13 cellular contexts compared by ENCODE assay signal in the genomic region with DNA sequence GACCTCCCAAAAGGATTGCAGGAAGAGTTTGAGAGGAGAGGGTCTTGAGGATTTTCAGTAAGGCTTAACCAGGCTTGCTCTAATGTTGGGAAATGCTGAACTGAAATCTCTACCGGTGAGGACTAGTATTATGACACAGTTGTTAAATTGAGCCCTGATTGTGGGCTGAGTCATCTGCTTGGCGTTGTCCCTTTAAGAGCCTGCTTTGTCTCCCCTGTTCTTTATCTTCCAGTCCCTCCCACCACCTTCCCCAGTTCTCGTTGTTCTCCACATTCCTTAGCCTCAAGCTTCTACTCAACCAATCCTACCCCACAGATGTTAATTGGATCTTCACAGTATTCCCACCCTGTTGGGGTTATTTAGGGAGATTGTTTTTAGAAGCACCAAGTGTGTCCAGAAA. TPM values are rescaled to one million over a fixed set of nuclear protein-coding genes. Genes with fewer than 3 reads are reported as not detected.
A peak's percentile ranks its signal among the peaks of the same experiment; 100 is the strongest.
DNase-seq lines count a peak whose midpoint lies in the region; ATAC-seq, FAIRE-seq and TF ChIP-seq lines count a peak whose summit lies in the region.
"Had no signal": no experiment of that assay in that cellular context is flagged by ENCODE, and none has a peak within 500 bp of the region (broad histone marks: within the 10 kb centered on the region; RNA-seq: fewer than 3 reads in every experiment).

No MANE protein-coding gene starts in this region.

- H3F3A ChIP-seq in GM23248 (ENCODE audit: insufficient read depth): peaks cover 38% of the 10 kb centered on the region

- H3K79me2 ChIP-seq in GM23248 (ENCODE audit: insufficient read depth): no peaks in the 10 kb centered on the region

- no peaks in the 10 kb centered on the region for H3K36me3 Mint-ChIP-seq in naive thymus-derived CD8-positive, alpha-beta T cell
- H3K36me3 Mint-ChIP-seq in T-cell: no peaks in the 10 kb centered on the region
- H3K36me3 Mint-ChIP-seq: activated naive CD8-positive, alpha-beta T cell treated with anti-CD3 and anti-CD28 coated beads, Interleukin-2, amount 10 ng/mL, durations not matched to agents 7 days and 5 days had no signal

- peak overlapping the region; percentile 27; the same call in 1 of the 2 replicates for H2AFZ ChIP-seq in GM23248

- H3K4me2 ChIP-seq in GM23248 (ENCODE audit: unreplicated experiment): peak overlapping the region; percentile 65

- no peaks in the 10 kb centered on the region for H3K9me3 Mint-ChIP-seq in naive thymus-derived CD8-positive, alpha-beta T cell
- H3K9me3 Mint-ChIP-seq in T-cell: no peaks in the 10 kb centered on the region
- H3K9me3 Mint-ChIP-seq: activated naive CD8-positive, alpha-beta T cell treated with anti-CD3 and anti-CD28 coated beads, Interleukin-2, amount 10 ng/mL, durations not matched to agents 7 days and 5 days; nephron; stimulated activated naive CD8-positive, alpha-beta T cell treated with anti-CD3 and anti-CD28 coated beads, Interleukin-15, Interleukin-2, amounts not matched to agents 100 ng/mL and 50 ng/mL, for 24 hours had no signal

- peak overlapping the region; percentile 19; the same call in 1 of the 2 replicates for H3K4me3 ChIP-seq in GM23248
- no peak overlapping the region for H3K4me3 ChIP-seq in gastrocnemius medialis

- peak overlapping the region; percentile 38 for H3K27ac ChIP-seq in GM23248
- no peak overlapping the region for H3K27ac ChIP-seq in RWPE1
- peak overlapping the region; percentile 26 to 56 (median 35) for H3K27ac ChIP-seq in gastrocnemius medialis

- no peaks in the 10 kb centered on the region for H3K27me3 Mint-ChIP-seq in naive thymus-derived CD8-positive, alpha-beta T cell
- H3K27me3 Mint-ChIP-seq in T-cell: no peaks in the 10 kb centered on the region

- H3K4me1 ChIP-seq in GM23248 (ENCODE audit: insufficient read depth) (peaks cover 39% of the 10 kb centered on the region), gastrocnemius medialis (peaks cover 0 to 14% of the 10 kb centered on the region in 2 donors)

- H3K36me3 ChIP-seq in GM23248 (ENCODE audit: low read depth): no peaks in the 10 kb centered on the region
- no peaks in the 10 kb centered on the region for H3K36me3 ChIP-seq in gastrocnemius medialis

- H3K9me3 ChIP-seq in GM23248 (ENCODE audit: low read depth) (no peaks in the 10 kb centered on the region), gastrocnemius medialis (no peaks in the 10 kb centered on the region)

- POLR2A ChIA-PET in RWPE1 (lab: Yijun Ruan, JAX; ENCODE audit: low non-redundant PET): no interaction called here
- POLR2A ChIA-PET in naive thymus-derived CD8-positive, alpha-beta T cell (lab: Charles Lee): no interaction called here
- POLR2A ChIA-PET in T-cell (lab: Charles Lee): no interaction called here

- H3K27me3 ChIP-seq in GM23248 (replicated peaks; ENCODE audit: insufficient read depth) (no peaks in the 10 kb centered on the region), gastrocnemius medialis (no peaks in the 10 kb centered on the region)

- 3 to 4% methylated on average over 3 of the region's 3 CpGs for WGBS in GM23248 (ENCODE audit: low coverage in 1 of 2, low lambda C conversion rate in 2 of 2, missing lambda C conversion rate in 2 of 2), 2 experiments

- no peak for FAIRE-seq in GM19239 (lab: Jason Lieb, UNC)
- FAIRE-seq: GM12892 had no signal

- in situ Hi-C loops in GM23248 (cut with MboI): loop anchor here (10.0 kb wide), 1 partner anchor 181 kb away; the partner anchor contains the start of gene IL6ST
- in situ Hi-C loops in gastrocnemius medialis (cut with MboI; ENCODE audit: low sequenced_read_pairs in 4 of 4): loop anchor here in 2 of 4 donors (25.0 kb wide), 2 partner anchors 188 to 238 kb away; partner anchors contain the start of gene IL6ST (in 1 of the 2)

- CTCF ChIA-PET in RWPE1 (lab: Yijun Ruan, JAX): interaction anchor here (0.6 to 0.7 kb wide), 2 partner anchors 32 to 663 kb away, joined by 3 to 4 read pairs; no protein-coding TSS in a partner anchor
- CTCF ChIA-PET in T-cell (lab: Charles Lee): no interaction called here

- H3K27ac Mint-ChIP-seq in naive thymus-derived CD8-positive, alpha-beta T cell: no peak overlapping the region
- no peak overlapping the region for H3K27ac Mint-ChIP-seq in T-cell
- H3K27ac Mint-ChIP-seq: activated naive CD8-positive, alpha-beta T cell treated with anti-CD3 and anti-CD28 coated beads, Interleukin-2, amount 10 ng/mL, durations not matched to agents 7 days and 5 days; stimulated activated naive CD8-positive, alpha-beta T cell treated with anti-CD3 and anti-CD28 coated beads, Interleukin-15, Interleukin-2, amounts not matched to agents 100 ng/mL and 50 ng/mL, for 24 hours had no signal

- DNase-seq in GM23248 (peak; percentile 86), RWPE1 (ENCODE audit: low spot score) (peak; percentile 62), Right ventricle myocardium superior (no peak), gastrocnemius medialis (peak in 1 of 2 donors; percentile 41), NCI-H1048 (lab: John Stamatoyannopoulos, UW) (no peak), GM19239 (ENCODE audit: insufficient read length, low spot score) (no peak), T-cell (no peak)
- no peak for DNase-seq in naive thymus-derived CD8-positive, alpha-beta T cell
- DNase-seq: activated naive CD8-positive, alpha-beta T cell treated with anti-CD3 and anti-CD28 coated beads, Interleukin-2, amount 10 ng/mL, durations not matched to agents 7 days and 5 days had no signal

- no peak overlapping the region for H3K4me3 Mint-ChIP-seq in naive thymus-derived CD8-positive, alpha-beta T cell
- H3K4me3 Mint-ChIP-seq in T-cell: no peak overlapping the region
- H3K4me3 Mint-ChIP-seq: activated naive CD8-positive, alpha-beta T cell treated with anti-CD3 and anti-CD28 coated beads, Interleukin-2, amount 10 ng/mL, durations not matched to agents 7 days and 5 days; nephron; stimulated activated naive CD8-positive, alpha-beta T cell treated with anti-CD3 and anti-CD28 coated beads, Interleukin-15, Interleukin-2, amounts not matched to agents 100 ng/mL and 50 ng/mL, for 24 hours had no signal

- no peak overlapping the region for H3K9ac ChIP-seq in GM23248

- H3K4me1 Mint-ChIP-seq in naive thymus-derived CD8-positive, alpha-beta T cell: peaks cover 8 to 20% (median 17%) of the 10 kb centered on the region in 4 donors
- H3K4me1 Mint-ChIP-seq in T-cell: peaks cover 10 to 21% (median 14%) of the 10 kb centered on the region in 3 donors

- no peak for TF ChIP-seq CTCF in RWPE1 (conservative IDR thresholded peaks at IDR 0.05; ENCODE audit: low read depth)
- no peak for TF ChIP-seq CTCF in gastrocnemius medialis (IDR thresholded peaks at IDR 0.05 in 4 of 5, conservative IDR thresholded peaks at IDR 0.05 in 1 of 5)

- no peak for TF ChIP-seq POLR2A in gastrocnemius medialis (IDR thresholded peaks at IDR 0.05)

- intact Hi-C loops in Right ventricle myocardium superior (cut with DNase I) (loop anchor here (5.0 kb wide), 1 partner anchor 98 kb away; no protein-coding TSS in a partner anchor), gastrocnemius medialis (cut with DNase I; ENCODE audit: low total_unique reads) (loop anchor here (5.0 kb wide), 1 partner anchor 98 kb away; no protein-coding TSS in a partner anchor)

- H3K9me2 ChIP-seq in GM23248 (ENCODE audit: insufficient read depth): no peaks in the 10 kb centered on the region

- no peaks in the 10 kb centered on the region for H4K20me1 ChIP-seq in GM23248 (ENCODE audit: insufficient read depth)

- peak; percentile 80 for ATAC-seq in Right ventricle myocardium superior (ENCODE audit: poor library complexity)
- peak; percentile 61 to 85 for ATAC-seq in gastrocnemius medialis
- no peak for ATAC-seq in naive thymus-derived CD8-positive, alpha-beta T cell
- no peak for ATAC-seq in T-cell (replicated peaks in 1 of 4)
- ATAC-seq: Panc1 had no signal

RNA-seq across cellular contexts. Expression of gene ANKRD55, which starts 57.7 kb away (rescaled TPM):
- total RNA-seq in GM23248 (2014; rRNA removed; shearing (Covaris generic)): not detected in 2 replicates
- not detected in 2 replicates for polyA plus RNA-seq in GM23248 (2016; fragmentation: Nextera tagmentation; extraction: Ambion mirVana)
- total RNA-seq in Right ventricle myocardium superior (not detected), gastrocnemius medialis (not detected), T-cell (10 to 100 TPM in 1 of 5 donors, 1 to 10 TPM in 4; 2.8 to 19.9 (median 3.4) TPM)
- not detected for total RNA-seq in naive thymus-derived CD8-positive, alpha-beta T cell
- polyA plus RNA-seq in naive thymus-derived CD8-positive, alpha-beta T cell: 1 to 10 TPM; 1.5 to 1.6 (median 1.6) TPM

Comparison
In these comparisons a context has a peak if more than half of its experiments do, and no peak if none do; other contexts are left out.
1. DNase-seq: peak in GM23248 (single experiment) and RWPE1 (single experiment); none in Right ventricle myocardium superior (single experiment), NCI-H1048 (single experiment), GM19239 (single experiment), naive thymus-derived CD8-positive, alpha-beta T cell (0 of 10) and T-cell (0 of 34).
2. ATAC-seq: peak in Right ventricle myocardium superior (single experiment) and gastrocnemius medialis (2 of 2); none in naive thymus-derived CD8-positive, alpha-beta T cell (0 of 2) and T-cell (0 of 4).